27 cellular contexts compared by ENCODE assay signal in genomic region chr22:24948356-24949202, GRCh38. TPM values are rescaled to one million over a fixed set of nuclear protein-coding genes. Genes with fewer than 3 reads are reported as not detected.
"Had no signal": no experiment of that assay in that cellular context is flagged by ENCODE, and none has a peak within 500 bp of the region (broad histone marks: within the 10 kb centered on the region; RNA-seq: fewer than 3 reads in every experiment).

No MANE protein-coding gene starts in this region.

- H3K27me3 ChIP-seq: testis had no signal

- DNase-seq: activated CD4-positive, alpha-beta T cell treated with anti-CD3 and anti-CD28 coated beads, Interleukin-2, amount 50 U/mL, for 4 hours; activated effector memory CD4-positive, alpha-beta T cell treated with anti-CD3 and anti-CD28 coated beads, Interleukin-2, amount 50 U/mL, for 16 hours; activated naive CD4-positive, alpha-beta T cell treated with anti-CD3 and anti-CD28 coated beads, Interleukin-2, amount 50 U/mL, for 16 hours; activated T-cell treated with anti-CD3 and anti-CD28 coated beads, Interleukin-2, amount 50 U/mL, for 72 hours; aorta; erythroblast; foreskin melanocyte; glutamatergic neuron; hippocampal formation; kidney; left lung; nephron progenitor cell; psoas muscle; right cardiac atrium; stimulated activated CD4-positive, alpha-beta T cell treated with anti-CD3 and anti-CD28 coated beads, Interleukin-4, amount 100 ng/mL, for 1 hour; stomach; T-helper 2 cell; testis; upper lobe of left lung; WERI-Rb-1 had no signal

- H3K4me3 ChIP-seq: coronary artery, left lung, psoas muscle, skin epidermis, stomach, testis, upper lobe of left lung had no signal

- H3K9me3 ChIP-seq: left lung, psoas muscle, stomach, testis, upper lobe of left lung had no signal

- H3K27ac ChIP-seq: coronary artery, left lung, psoas muscle, skin epidermis, stomach, testis, upper lobe of left lung, WERI-Rb-1 had no signal

- FAIRE-seq: endometrium, kidney had no signal

- ATAC-seq: activated T-cell treated with anti-CD3 and anti-CD28 coated beads, Interleukin-2, amount 50 U/mL, for 72 hours; left lung; psoas muscle; right cardiac atrium had no signal

- H3K4me1 ChIP-seq: psoas muscle had no signal

- H3K36me3 ChIP-seq: left lung, stomach, upper lobe of left lung, WERI-Rb-1 had no signal

RNA-seq across cellular contexts. Expression of gene LHFPL7, which starts 2.1 kb away (rescaled TPM):
- total RNA-seq: activated CD8-positive, alpha-beta memory T cell treated with anti-CD3 and anti-CD28 coated beads for 36 hours; activated T-cell treated with anti-CD3 and anti-CD28 coated beads, Interleukin-2, amount 50 U/mL, for 72 hours; aorta; kidney; left lung; lung microvascular endothelial cell; myocyte; omental fat pad; psoas muscle; right cardiac atrium; stomach; testis; upper lobe of left lung had no signal
- polyA plus RNA-seq: aorta, psoas muscle, right cardiac atrium had no signal
